Comparison of ENCODE assay signal across 2 cellular contexts in genomic region chr19:6812612-6813011, GRCh38.
TF ChIP-seq lines count a peak whose summit lies in the region.

No MANE protein-coding gene starts in this region.

TF ChIP-seq in HepG2, 621 proteins besides CTCF, POLR2A, EP300 and RAD21:
- peak; percentile 87 for TF ChIP-seq CREB1 (IDR thresholded peaks at IDR 0.05)
- no peak for TF ChIP-seq CREB1 (CRISPR knock-in tag; IDR thresholded peaks at IDR 0.05)
- no peak for TF ChIP-seq PBX2 (CRISPR knock-in tag; IDR thresholded peaks at IDR 0.05)
TF ChIP-seq in HepG2: peak in this region for 1.

TF ChIP-seq in H1, 55 proteins besides CTCF, POLR2A, EP300 and RAD21:
- TF ChIP-seq ASH2L (IDR thresholded peaks at IDR 0.05; ENCODE audit: low read length) (no peak), CREB1 (IDR thresholded peaks at IDR 0.05) (no peak), KDM5A (IDR thresholded peaks at IDR 0.05; ENCODE audit: low read length) (no peak), EZH2 (IDR thresholded peaks at IDR 0.05; ENCODE audit: low read depth, low read length, severe bottlenecking) (no peak), MAX (IDR thresholded peaks at IDR 0.05) (no peak), SP2 (IDR thresholded peaks at IDR 0.05; ENCODE audit: low read length) (no peak), CBX8 (IDR thresholded peaks at IDR 0.05; ENCODE audit: borderline replicate concordance, low read depth, low read length) (no peak), ZNF274 (IDR thresholded peaks at IDR 0.05; ENCODE audit: borderline replicate concordance, extremely low read depth, low read length) (no peak), JUN (IDR thresholded peaks at IDR 0.05; ENCODE audit: low read depth, low read length) (no peak), TBP (IDR thresholded peaks at IDR 0.05; ENCODE audit: low read depth, low read length) (no peak), POLR2AphosphoS5 (IDR thresholded peaks at IDR 0.05; ENCODE audit: low read depth, low read length) (no peak)
